In genomic region chr1:226548281-226549093, GRCh38 we compare ENCODE assay signal across 8 cellular contexts. TPM values are rescaled to one million over a fixed set of nuclear protein-coding genes. Genes with fewer than 3 reads are reported as not detected.
DNase-seq lines count a peak whose midpoint lies in the region; ATAC-seq, FAIRE-seq and TF ChIP-seq lines count a peak whose summit lies in the region.

A gene with protein sequence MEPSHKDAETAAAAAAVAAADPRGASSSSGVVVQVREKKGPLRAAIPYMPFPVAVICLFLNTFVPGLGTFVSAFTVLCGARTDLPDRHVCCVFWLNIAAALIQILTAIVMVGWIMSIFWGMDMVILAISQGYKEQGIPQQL (plus strand): TSS chr1:226548764. CDS start chr1:226548905, 141 bp downstream.

- H3K4me3 ChIP-seq in LNCaP clone FGC (ENCODE audit: low read depth, low read length): peak within 1 kb of the TSS; percentile 46

- TF ChIP-seq CTCF in D721Med (IDR thresholded peaks at IDR 0.05; ENCODE audit: insufficient read depth, missing control alignments) (no peak), LNCaP clone FGC (IDR thresholded peaks at IDR 0.05; ENCODE audit: control insufficient read depth, extremely low read depth, insufficient read depth) (no peak)

- DNase-seq in D721Med (ENCODE audit: insufficient read length, low spot score) (peak; percentile 61), LNCaP clone FGC (ENCODE audit: low read depth) (no peak), frontal cortex (ENCODE audit: low spot score in 2 of 2) (peak; percentile 62 to 70), occipital lobe (lab: John Stamatoyannopoulos, UW) (no peak), A172 (ENCODE audit: low spot score) (no peak), GOT3 (lab: John Stamatoyannopoulos, UW) (no peak)
- peak; percentile 26 for DNase-seq in activated CD8-positive, alpha-beta memory T cell treated with anti-CD3 and anti-CD28 coated beads, Interleukin-2, amount 50 U/mL, for 4 hours

- ATAC-seq in HG03135 (IDR thresholded peaks at IDR 0.05; ENCODE audit: unreplicated experiment): no peak

- FAIRE-seq in D721Med (lab: Jason Lieb, UNC): no peak
- no peak for FAIRE-seq in frontal cortex (lab: Jason Lieb, UNC)

RNA-seq across cellular contexts. Expression of the gene that starts here (rescaled TPM):
- total RNA-seq in frontal cortex: 26.1 TPM
- 24.3 TPM for total RNA-seq in occipital lobe
- not detected in 2 replicates for total RNA-seq in A172 (2014; rRNA removed; shearing (Covaris generic))

Comparison
In these comparisons a context has a peak if more than half of its experiments do, and no peak if none do; other contexts are left out.
1. RNA of the gene that starts here (total RNA-seq): 26.1 TPM in frontal cortex (single experiment) and 24.3 TPM in occipital lobe (single experiment); not detected in A172; every median in the first group is over 10 times any median in the second.
2. DNase-seq: peak in D721Med (single experiment), activated CD8-positive, alpha-beta memory T cell treated with anti-CD3 and anti-CD28 coated beads, Interleukin-2, amount 50 U/mL, for 4 hours (single experiment) and frontal cortex (2 of 2); none in LNCaP clone FGC (single experiment), occipital lobe (single experiment), A172 (single experiment) and GOT3 (single experiment).